In genomic region chr5:73135429-73136276, GRCh38 we compare ENCODE assay signal across 9 cellular contexts. TPM values are rescaled to one million over a fixed set of nuclear protein-coding genes. Genes with fewer than 3 reads are reported as not detected.
DNase-seq lines count a peak whose midpoint lies in the region; ATAC-seq and TF ChIP-seq lines count a peak whose summit lies in the region.
"Had no signal": no experiment of that assay in that cellular context is flagged by ENCODE, and none has a peak within 500 bp of the region (broad histone marks: within the 10 kb centered on the region; RNA-seq: fewer than 3 reads in every experiment).

No MANE protein-coding gene starts in this region.

- DNase-seq in AG09309 (ENCODE audit: low read depth) = peak; percentile 16
- DNase-seq in RWPE1 (ENCODE audit: low spot score) = peak; percentile 71
- peak; percentile 60 for DNase-seq in iPS-NIHi7 (ENCODE audit: extremely low spot score)
- DNase-seq in NCI-H1930 (lab: John Stamatoyannopoulos, UW) = no peak
- DNase-seq in activated T-cell treated with anti-CD3 and anti-CD28 coated beads, Interleukin-2, amount 50 U/mL, for 48 hours = no peak
- no peak for DNase-seq in NCI-H1105 (lab: John Stamatoyannopoulos, UW)
- DNase-seq in ureter (ENCODE audit: low spot score) = no peak
- DNase-seq: T-helper 9 cell had no signal

- CTCF ChIA-PET in RWPE1 (lab: Yijun Ruan, JAX) = interaction anchor here (1.2 kb wide), 1 partner anchor 316 kb away, joined by 3 read pairs; no protein-coding TSS in a partner anchor

- peak; percentile 47 for ATAC-seq in GM19463 (IDR thresholded peaks at IDR 0.05; ENCODE audit: unreplicated experiment)

- peak; percentile 68 for TF ChIP-seq CTCF in AG09309 (IDR thresholded peaks at IDR 0.05; ENCODE audit: control insufficient read depth, insufficient read depth, low read depth, low read length, missing control alignments)
- TF ChIP-seq CTCF in RWPE1 (conservative IDR thresholded peaks at IDR 0.05; ENCODE audit: low read depth) = peak; percentile 42

- POLR2A ChIA-PET in RWPE1 (lab: Yijun Ruan, JAX; ENCODE audit: low non-redundant PET) = no interaction called here

- no peak overlapping the region for H3K27ac ChIP-seq in RWPE1

- H3K4me3 ChIP-seq in AG09309 (ENCODE audit: control insufficient read depth, low read depth, low read length) = no peak overlapping the region

RNA-seq across cellular contexts. Expression of gene TMEM171, which starts 15.3 kb away (rescaled TPM):
- total RNA-seq in ureter = 2.4 TPM

RNA-seq across cellular contexts. Expression of gene TMEM174, which starts 37.3 kb away (rescaled TPM):
- total RNA-seq in ureter = not detected

Comparison
In these comparisons a context has a peak if more than half of its experiments do, and no peak if none do; other contexts are left out.
1. DNase-seq: peak in AG09309 (single experiment), RWPE1 (single experiment) and iPS-NIHi7 (single experiment); none in NCI-H1930 (0 of 2), activated T-cell treated with anti-CD3 and anti-CD28 coated beads, Interleukin-2, amount 50 U/mL, for 48 hours (0 of 2), NCI-H1105 (single experiment) and ureter (single experiment).